Comparison of ENCODE assay signal across 19 cellular contexts in the genomic region with DNA sequence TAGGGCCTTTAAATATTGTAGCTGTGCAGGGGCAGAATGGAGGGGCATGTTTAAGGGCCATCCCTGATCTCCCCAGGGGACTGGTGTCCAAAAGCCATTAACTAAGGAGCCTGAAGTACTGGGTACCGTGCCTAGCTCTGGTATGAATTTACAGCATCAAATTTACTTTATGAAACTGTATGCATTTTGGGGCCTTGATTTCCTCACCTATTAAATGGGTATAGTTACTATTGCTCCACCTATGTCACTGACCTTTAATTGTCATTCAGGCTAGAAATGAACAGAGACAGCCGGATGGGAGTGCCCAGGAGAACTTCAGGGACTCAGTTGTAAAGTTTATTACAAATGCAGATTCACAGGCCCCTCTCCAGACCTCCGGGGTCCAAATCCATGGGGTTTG. TPM values are rescaled to one million over a fixed set of nuclear protein-coding genes. Genes with fewer than 3 reads are reported as not detected.
A peak's percentile ranks its signal among the peaks of the same experiment; 100 is the strongest.
DNase-seq lines count a peak whose midpoint lies in the region; ATAC-seq, FAIRE-seq and TF ChIP-seq lines count a peak whose summit lies in the region.
"Had no signal": no experiment of that assay in that cellular context is flagged by ENCODE, and none has a peak within 500 bp of the region (broad histone marks: within the 10 kb centered on the region; RNA-seq: fewer than 3 reads in every experiment).

No MANE protein-coding gene starts in this region.

- H3K9me3 ChIP-seq in neural progenitor cell (ENCODE audit: low read depth) (no peaks in the 10 kb centered on the region), pancreas (no peaks in the 10 kb centered on the region)
- H3K9me3 ChIP-seq: BE2C had no signal

- no peak overlapping the region for H3K4me3 Mint-ChIP-seq in brain
- no peak overlapping the region for H3K4me3 Mint-ChIP-seq in neural progenitor cell
- H3K4me3 Mint-ChIP-seq: CD14-positive monocyte; CD4-positive, alpha-beta memory T cell; H9; IgD-negative memory B cell had no signal

- peaks cover 59% of the 10 kb centered on the region for H3K4me1 ChIP-seq in neural progenitor cell
- no peaks in the 10 kb centered on the region for H3K4me1 ChIP-seq in pancreas
- H3K4me1 ChIP-seq: BE2C had no signal

- H3K27me3 Mint-ChIP-seq in brain (peaks cover 5% of the 10 kb centered on the region), neural progenitor cell (ENCODE audit: insufficient read depth, low read depth) (peaks cover 26% of the 10 kb centered on the region)
- H3K27me3 Mint-ChIP-seq: CD4-positive, alpha-beta memory T cell had no signal

- intact Hi-C loops in pancreas (cut with DNase I) = no loop called here

- FAIRE-seq in pancreas (lab: Jason Lieb, UNC) = no peak
- FAIRE-seq: A204.1, HepG2 had no signal

- H3K36me3 ChIP-seq in neural progenitor cell (no peaks in the 10 kb centered on the region), pancreas (no peaks in the 10 kb centered on the region)
- H3K36me3 ChIP-seq: BE2C had no signal

- H2AFZ ChIP-seq in neural progenitor cell (replicated peaks) = no peak overlapping the region

- DNase-seq in NCI-H69 (lab: John Stamatoyannopoulos, UW) = peak; percentile 37
- DNase-seq in neural progenitor cell (ENCODE audit: low spot score) = no peak
- DNase-seq in pancreas = no peak
- DNase-seq: ACHN; BE2C; Calu3; CD4-positive, alpha-beta memory T cell; DMS79 treated with DMSO at 0.1 percent for 48 hours; GF-D8; GOT3; H9; KG1 had no signal

- H3F3A ChIP-seq in neural progenitor cell (ENCODE audit: low read depth) = peaks cover 77% of the 10 kb centered on the region

- H3K36me3 Mint-ChIP-seq in brain = no peaks in the 10 kb centered on the region
- no peaks in the 10 kb centered on the region for H3K36me3 Mint-ChIP-seq in neural progenitor cell
- H3K36me3 Mint-ChIP-seq: CD4-positive, alpha-beta memory T cell; IgD-negative memory B cell had no signal

- H3K9me3 Mint-ChIP-seq in brain = no peaks in the 10 kb centered on the region
- H3K9me3 Mint-ChIP-seq in neural progenitor cell = no peaks in the 10 kb centered on the region
- H3K9me3 Mint-ChIP-seq: CD14-positive monocyte, H9, IgD-negative memory B cell had no signal

- H3K4me2 ChIP-seq in neural progenitor cell = peak overlapping the region; percentile 64

- H3K27ac ChIP-seq in neural progenitor cell = peak overlapping the region; percentile 98
- no peak overlapping the region for H3K27ac ChIP-seq in pancreas

- H3K27me3 ChIP-seq in neural progenitor cell (peaks cover 5% of the 10 kb centered on the region), pancreas (no peaks in the 10 kb centered on the region)
- H3K27me3 ChIP-seq: BE2C had no signal

- ATAC-seq in HG03095 (IDR thresholded peaks at IDR 0.05; ENCODE audit: unreplicated experiment) (no peak), HG03108 (IDR thresholded peaks at IDR 0.05; ENCODE audit: unreplicated experiment) (no peak), pancreas (no peak)
- ATAC-seq: HepG2 had no signal

- 88 to 90% methylated on average over 3 of the region's 3 CpGs for WGBS in pancreas, 2 donors

- no peak overlapping the region for H3K9ac ChIP-seq in neural progenitor cell

- H3K27ac Mint-ChIP-seq in brain = peak overlapping the region in 4 of 5 experiments; percentile 9 to 98 (median 64)
- H3K27ac Mint-ChIP-seq in neural progenitor cell = no peak overlapping the region
- H3K27ac Mint-ChIP-seq: CD4-positive, alpha-beta memory T cell had no signal

- no peaks in the 10 kb centered on the region for H3K79me2 ChIP-seq in neural progenitor cell (ENCODE audit: low read depth)

- peaks cover 80% of the 10 kb centered on the region for H3K4me1 Mint-ChIP-seq in brain
- H3K4me1 Mint-ChIP-seq in neural progenitor cell = peaks cover 51% of the 10 kb centered on the region
- H3K4me1 Mint-ChIP-seq: CD4-positive, alpha-beta memory T cell had no signal

- no peaks in the 10 kb centered on the region for H4K20me1 ChIP-seq in neural progenitor cell (ENCODE audit: low read depth)

- TF ChIP-seq CTCF in brain (conservative IDR thresholded peaks at IDR 0.05) (no peak), neural progenitor cell (IDR thresholded peaks at IDR 0.05) (no peak), pancreas (IDR thresholded peaks at IDR 0.05) (no peak)

- H3K4me3 ChIP-seq in neural progenitor cell (no peak overlapping the region), pancreas (no peak overlapping the region)

RNA-seq across cellular contexts. Expression of gene TP53I11, which starts 11.8 kb away (rescaled TPM):
- 75.8 TPM for polyA plus RNA-seq in brain (ENCODE audit: insufficient read depth, low read depth, low replicate concordance)
- 23.1 and 91.9 TPM in 2 replicates for total RNA-seq in neural progenitor cell (ENCODE audit: low replicate concordance)
- total RNA-seq in pancreas = 10 to 100 TPM; 22.3 to 40.2 (median 30.5) TPM
- 10 to 100 TPM; 18.8 to 29.2 TPM for polyA plus RNA-seq in pancreas
- total RNA-seq: HepG2 had no signal
- polyA plus RNA-seq: HepG2 had no signal
